ENCODE assay signal across 25 cellular contexts in genomic region chr16:57026778-57027062, GRCh38. TPM values are rescaled to one million over a fixed set of nuclear protein-coding genes. Genes with fewer than 3 reads are reported as not detected.
A peak's percentile ranks its signal among the peaks of the same experiment; 100 is the strongest.
DNase-seq lines count a peak whose midpoint lies in the region; ATAC-seq lines count a peak whose summit lies in the region.
"Had no signal": no experiment of that assay in that cellular context is flagged by ENCODE, and none has a peak within 500 bp of the region (broad histone marks: within the 10 kb centered on the region; RNA-seq: fewer than 3 reads in every experiment).

No MANE protein-coding gene starts in this region.

- H3K4me1 Mint-ChIP-seq in activated naive CD4-positive, alpha-beta T cell treated with anti-CD3 and anti-CD28 coated beads for 36 hours (ENCODE audit: low read depth), result peaks cover 80% of the 10 kb centered on the region
- H3K4me1 Mint-ChIP-seq in T-cell, result peaks cover 77 to 95% (median 90%) of the 10 kb centered on the region in 3 donors
- H3K4me1 Mint-ChIP-seq in central memory CD8-positive, alpha-beta T cell, result peaks cover 96% of the 10 kb centered on the region
- peaks cover 69% of the 10 kb centered on the region for H3K4me1 Mint-ChIP-seq in stimulated activated memory B cell treated with anti-CD40 and anti-IgM and Interleukin-4, amounts not matched to agents 10 μg/mL and 1 μg/mL and 100 μg/mL, for 72 hours
- H3K4me1 Mint-ChIP-seq: nephron had no signal

- no peaks in the 10 kb centered on the region for H3K27me3 Mint-ChIP-seq in activated naive CD4-positive, alpha-beta T cell treated with anti-CD3 and anti-CD28 coated beads for 36 hours (ENCODE audit: low read depth)
- no peaks in the 10 kb centered on the region for H3K27me3 Mint-ChIP-seq in T-cell
- H3K27me3 Mint-ChIP-seq in central memory CD8-positive, alpha-beta T cell, result no peaks in the 10 kb centered on the region
- no peaks in the 10 kb centered on the region for H3K27me3 Mint-ChIP-seq in stimulated activated memory B cell treated with anti-CD40 and anti-IgM and Interleukin-4, amounts not matched to agents 10 μg/mL and 1 μg/mL and 100 μg/mL, for 72 hours
- H3K27me3 Mint-ChIP-seq: dendritic cell treated with granulocyte-macrophage colony-stimulating factor and Interleukin-4, amounts not matched to agents 40 ng/mL and 50 ng/mL, for 4 days had no signal

- H3K27ac Mint-ChIP-seq in activated naive CD4-positive, alpha-beta T cell treated with anti-CD3 and anti-CD28 coated beads for 36 hours, result peak overlapping the region; percentile 47
- peak overlapping the region; percentile 75 to 91 for H3K27ac Mint-ChIP-seq in T-cell
- peak overlapping the region; percentile 53 for H3K27ac Mint-ChIP-seq in central memory CD8-positive, alpha-beta T cell (ENCODE audit: low read depth)
- H3K27ac Mint-ChIP-seq in stimulated activated memory B cell treated with anti-CD40 and anti-IgM and Interleukin-4, amounts not matched to agents 10 μg/mL and 1 μg/mL and 100 μg/mL, for 72 hours, result peak overlapping the region; percentile 82
- H3K27ac Mint-ChIP-seq: dendritic cell treated with granulocyte-macrophage colony-stimulating factor and Interleukin-4, amounts not matched to agents 40 ng/mL and 50 ng/mL, for 4 days; nephron had no signal

- no peak for ATAC-seq in T-cell (replicated peaks in 1 of 4)
- no peak for ATAC-seq in central memory CD8-positive, alpha-beta T cell (replicated peaks; ENCODE audit: extremely low read depth, poor library complexity, severe bottlenecking)
- ATAC-seq in stimulated activated memory B cell treated with anti-CD40 and anti-IgM and Interleukin-4, amounts not matched to agents 10 μg/mL and 1 μg/mL and 100 μg/mL, for 72 hours, result no peak
- ATAC-seq in HG03095 (IDR thresholded peaks at IDR 0.05; ENCODE audit: unreplicated experiment), result no peak
- ATAC-seq: Panc1 had no signal

- DNase-seq in activated naive CD4-positive, alpha-beta T cell treated with anti-CD3 and anti-CD28 coated beads for 36 hours, result no peak
- DNase-seq in activated naive CD4-positive, alpha-beta T cell (lab: John Stamatoyannopoulos, UW), result no peak
- no peak for DNase-seq in T-cell
- no peak for DNase-seq in central memory CD8-positive, alpha-beta T cell (ENCODE audit: low spot score in 2 of 2)
- no peak for DNase-seq in iPS-NIHi11 (ENCODE audit: low spot score)
- DNase-seq in stimulated activated CD4-positive, alpha-beta T cell treated with anti-CD3 and anti-CD28 coated beads, Interleukin-4, amount 100 ng/mL, for 24 hours, result no peak
- DNase-seq: activated CD4-positive, alpha-beta T cell treated with anti-CD3 and anti-CD28 coated beads, Interleukin-2, amount 50 U/mL, for 1 hour; activated T-cell treated with anti-CD3 and anti-CD28 coated beads for 4 hours; amygdala; DMS 273 treated with DMSO at 0.1 percent for 48 hours; H9; heart right ventricle; left lung; NCI-H1105 treated with DMSO at 0.1 percent for 48 hours; NCI-H2081; NCI-H345; SIG-M5; stimulated activated CD4-positive, alpha-beta T cell treated with anti-CD3 and anti-CD28 coated beads, Interleukin-15, amount 100 ng/mL, for 24 hours; uterus had no signal

- H3K4me3 Mint-ChIP-seq in activated naive CD4-positive, alpha-beta T cell treated with anti-CD3 and anti-CD28 coated beads for 36 hours, result no peak overlapping the region
- H3K4me3 Mint-ChIP-seq in T-cell, result peak overlapping the region in 1 of 3 donors; percentile 40
- H3K4me3 Mint-ChIP-seq in central memory CD8-positive, alpha-beta T cell, result no peak overlapping the region
- peak overlapping the region; percentile 19 for H3K4me3 Mint-ChIP-seq in stimulated activated memory B cell treated with anti-CD40 and anti-IgM and Interleukin-4, amounts not matched to agents 10 μg/mL and 1 μg/mL and 100 μg/mL, for 72 hours
- H3K4me3 Mint-ChIP-seq: dendritic cell treated with granulocyte-macrophage colony-stimulating factor and Interleukin-4, amounts not matched to agents 40 ng/mL and 50 ng/mL, for 4 days; H9; nephron had no signal

- POLR2A ChIA-PET in T-cell (lab: Charles Lee), result no interaction called here

- CTCF ChIA-PET in activated naive CD4-positive, alpha-beta T cell treated with anti-CD3 and anti-CD28 coated beads for 36 hours (lab: Charles Lee), result no interaction called here
- CTCF ChIA-PET in T-cell (lab: Charles Lee), result interaction anchor here (0.6 to 1.0 kb wide), 2 partner anchors 21 to 247 kb away, joined by 3 read pairs; no protein-coding TSS in a partner anchor

- no peaks in the 10 kb centered on the region for H3K9me3 Mint-ChIP-seq in activated naive CD4-positive, alpha-beta T cell treated with anti-CD3 and anti-CD28 coated beads for 36 hours
- no peaks in the 10 kb centered on the region for H3K9me3 Mint-ChIP-seq in T-cell
- H3K9me3 Mint-ChIP-seq in central memory CD8-positive, alpha-beta T cell, result no peaks in the 10 kb centered on the region
- peaks cover 5% of the 10 kb centered on the region for H3K9me3 Mint-ChIP-seq in stimulated activated memory B cell treated with anti-CD40 and anti-IgM and Interleukin-4, amounts not matched to agents 10 μg/mL and 1 μg/mL and 100 μg/mL, for 72 hours
- H3K9me3 Mint-ChIP-seq: dendritic cell treated with granulocyte-macrophage colony-stimulating factor and Interleukin-4, amounts not matched to agents 40 ng/mL and 50 ng/mL, for 4 days; H9; nephron had no signal

- H3K36me3 Mint-ChIP-seq in activated naive CD4-positive, alpha-beta T cell treated with anti-CD3 and anti-CD28 coated beads for 36 hours (ENCODE audit: low read depth), result peaks cover 64% of the 10 kb centered on the region
- H3K36me3 Mint-ChIP-seq in T-cell, result peaks cover 68% of the 10 kb centered on the region
- peaks cover 50% of the 10 kb centered on the region for H3K36me3 Mint-ChIP-seq in central memory CD8-positive, alpha-beta T cell (ENCODE audit: insufficient read depth)
- peaks cover 90% of the 10 kb centered on the region for H3K36me3 Mint-ChIP-seq in stimulated activated memory B cell treated with anti-CD40 and anti-IgM and Interleukin-4, amounts not matched to agents 10 μg/mL and 1 μg/mL and 100 μg/mL, for 72 hours

- intact Hi-C loops in activated naive CD4-positive, alpha-beta T cell treated with anti-CD3 and anti-CD28 coated beads for 36 hours (cut with micrococcal nuclease), result no loop called here

RNA-seq across cellular contexts. Expression of gene NLRC5, which starts 37.4 kb away (rescaled TPM):
- 100 to 1,000 TPM; 104 to 119 TPM for total RNA-seq in activated naive CD4-positive, alpha-beta T cell treated with anti-CD3 and anti-CD28 coated beads for 36 hours
- total RNA-seq in T-cell, result 100 to 1,000 TPM; 390 to 711 (median 496) TPM
- total RNA-seq: cardiac muscle cell had no signal
